In the genomic region with DNA sequence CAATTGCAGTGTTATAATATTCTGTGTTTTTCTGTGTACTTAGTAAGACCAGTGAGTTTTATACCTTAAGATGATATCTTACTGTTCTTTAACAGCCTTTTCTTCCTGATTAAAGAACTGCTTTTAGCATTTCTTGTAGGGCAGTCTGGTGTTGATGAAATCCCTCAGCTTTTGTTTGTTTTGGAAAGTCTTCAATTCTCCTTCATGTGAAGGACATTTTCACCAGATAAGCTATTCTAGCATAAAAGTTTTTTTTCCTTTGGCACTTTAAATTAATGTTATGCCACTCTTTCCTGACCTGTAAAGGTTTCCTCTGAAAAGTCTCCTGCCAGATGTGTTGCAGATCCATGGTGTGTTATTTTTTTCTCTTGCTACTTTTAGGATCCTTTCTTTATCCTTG, we compare ENCODE assay signal across 28 cellular contexts.
A peak's percentile ranks its signal among the peaks of the same experiment; 100 is the strongest.
DNase-seq lines count a peak whose midpoint lies in the region; ATAC-seq and TF ChIP-seq lines count a peak whose summit lies in the region.
"Had no signal": no experiment of that assay in that cellular context is flagged by ENCODE, and none has a peak within 500 bp of the region (broad histone marks: within the 10 kb centered on the region; RNA-seq: fewer than 3 reads in every experiment).

No MANE protein-coding gene starts in this region.

- DNase-seq in adipocyte (ENCODE audit: low read depth), result no peak
- no peak for DNase-seq in endodermal cell
- DNase-seq in left lung, result no peak
- DNase-seq in smooth muscle cell of the brain vasculature (ENCODE audit: low read depth, low spot score), result peak; percentile 13
- DNase-seq in left ventricle myocardium superior, result no peak
- no peak for DNase-seq in Peyer's patch
- DNase-seq: activated CD8-positive, alpha-beta memory T cell treated with anti-CD3 and anti-CD28 coated beads, Interleukin-2, amount 50 U/mL, for 4 hours; activated effector memory CD4-positive, alpha-beta T cell treated with Interleukin-2 at 50 U/mL for 16 hours; amniotic stem cell; CD8-positive, alpha-beta T cell; colonic mucosa; DMS53; HFFc6; kidney; NCI-H146; NCI-H2227 treated with DMSO at 0.1 percent for 48 hours; NCI-H82; PC-9; stimulated activated CD4-positive, alpha-beta T cell treated with anti-CD3 and anti-CD28 coated beads, Interleukin-12 subunit alpha, Interleukin-12 subunit beta, amount 100 ng/mL, for 4 hours had no signal

- H3K27me3 ChIP-seq in adipocyte (replicated peaks; ENCODE audit: control insufficient read depth, insufficient read depth, low read length) (no peaks in the 10 kb centered on the region), endodermal cell (ENCODE audit: control insufficient read depth, insufficient read depth, low read length, poor library complexity, severe bottlenecking) (no peaks in the 10 kb centered on the region), left lung (no peaks in the 10 kb centered on the region), Peyer's patch (no peaks in the 10 kb centered on the region)
- H3K27me3 ChIP-seq: colonic mucosa, gastroesophageal sphincter, SJSA1 had no signal

- peaks cover 40% of the 10 kb centered on the region for H3K9me3 Mint-ChIP-seq in endodermal cell

- ATAC-seq in left lung (peak; percentile 81), esophagus mucosa (no peak), left ventricle myocardium superior (no peak), HG02763 (IDR thresholded peaks at IDR 0.05; ENCODE audit: unreplicated experiment) (no peak)
- ATAC-seq: CD8-positive, alpha-beta T cell; gastroesophageal sphincter; GM12878 had no signal

- no peak overlapping the region for H3K27ac ChIP-seq in endodermal cell (ENCODE audit: low read depth, low read length)
- peak overlapping the region in 1 of 2 donors; percentile 34 for H3K27ac ChIP-seq in left lung
- H3K27ac ChIP-seq in Peyer's patch, result no peak overlapping the region
- H3K27ac ChIP-seq: colonic mucosa, gastroesophageal sphincter, HL-60, PC-9, SJSA1 had no signal

- H3K9ac ChIP-seq in adipocyte (ENCODE audit: low read length), result no peak overlapping the region
- no peak overlapping the region for H3K9ac ChIP-seq in endodermal cell (ENCODE audit: extremely low read depth, low read length, poor library complexity, severe bottlenecking)

- peaks cover 16% of the 10 kb centered on the region for H3K4me1 ChIP-seq in adipocyte (ENCODE audit: control insufficient read depth, insufficient read depth, low read length)
- H3K4me1 ChIP-seq in endodermal cell (ENCODE audit: control insufficient read depth, insufficient read depth, low read length), result no peaks in the 10 kb centered on the region
- H3K4me1 ChIP-seq in left lung, result no peaks in the 10 kb centered on the region
- no peaks in the 10 kb centered on the region for H3K4me1 ChIP-seq in Peyer's patch
- H3K4me1 ChIP-seq: colonic mucosa, gastroesophageal sphincter, SJSA1 had no signal

- no peaks in the 10 kb centered on the region for H3K27me3 Mint-ChIP-seq in endodermal cell (ENCODE audit: insufficient read depth)
- H3K27me3 Mint-ChIP-seq: IgD-negative memory B cell had no signal

- peaks cover 41% of the 10 kb centered on the region for H3K9me3 ChIP-seq in adipocyte (ENCODE audit: control insufficient read depth, low read length)
- peaks cover 55% of the 10 kb centered on the region for H3K9me3 ChIP-seq in endodermal cell (ENCODE audit: control insufficient read depth, low read length)
- H3K9me3 ChIP-seq in left lung, result peaks cover 0 to 53% of the 10 kb centered on the region in 2 donors
- H3K9me3 ChIP-seq in Peyer's patch, result peaks cover 0 to 5% (median 0%) of the 10 kb centered on the region in 4 donors
- H3K9me3 ChIP-seq: SJSA1 had no signal

- no peak overlapping the region for H3K4me3 Mint-ChIP-seq in endodermal cell
- H3K4me3 Mint-ChIP-seq: CD8-positive, alpha-beta T cell; HFFc6; IgD-negative memory B cell; neural crest cell; T-helper 1 cell treated with Interleukin-12 subunit alpha and Interleukin-12 subunit beta and Interleukin-4 antibody, amounts not matched to agents 30 μg/mL and 1 μg/mL, for 36 hours had no signal

- H3K4me3 ChIP-seq in adipocyte (ENCODE audit: low read length) (peak overlapping the region; percentile 55), endodermal cell (ENCODE audit: low read length) (peak overlapping the region; percentile 23), left lung (no peak overlapping the region), Peyer's patch (no peak overlapping the region)
- H3K4me3 ChIP-seq: colonic mucosa, gastroesophageal sphincter, GM12878, PC-9, SJSA1 had no signal

- H3K4me1 Mint-ChIP-seq in endodermal cell, result peaks cover 5% of the 10 kb centered on the region
- H3K4me1 Mint-ChIP-seq: IgD-negative memory B cell, neural crest cell had no signal

- intact Hi-C loops in left lung (cut with DNase I), result no loop called here
- intact Hi-C loops in left ventricle myocardium superior (cut with micrococcal nuclease), result no loop called here

- no peaks in the 10 kb centered on the region for H3K36me3 Mint-ChIP-seq in endodermal cell (ENCODE audit: low read depth)
- H3K36me3 Mint-ChIP-seq: CD8-positive, alpha-beta T cell; IgD-negative memory B cell had no signal

- TF ChIP-seq POLR2A in Peyer's patch (IDR thresholded peaks at IDR 0.05), result no peak

- TF ChIP-seq CTCF in endodermal cell (conservative IDR thresholded peaks at IDR 0.05) (no peak), left lung (IDR thresholded peaks at IDR 0.05) (no peak), Peyer's patch (IDR thresholded peaks at IDR 0.05) (no peak)

- H3K36me3 ChIP-seq in adipocyte (ENCODE audit: control insufficient read depth, insufficient read depth, low read length, severe bottlenecking), result no peaks in the 10 kb centered on the region
- H3K36me3 ChIP-seq in endodermal cell (ENCODE audit: control insufficient read depth, insufficient read depth, low read length), result no peaks in the 10 kb centered on the region
- no peaks in the 10 kb centered on the region for H3K36me3 ChIP-seq in left lung
- H3K36me3 ChIP-seq in Peyer's patch, result no peaks in the 10 kb centered on the region
- H3K36me3 ChIP-seq: colonic mucosa, gastroesophageal sphincter, SJSA1 had no signal

- no peak overlapping the region for H3K27ac Mint-ChIP-seq in endodermal cell
- H3K27ac Mint-ChIP-seq: CD8-positive, alpha-beta T cell; HFFc6; IgD-negative memory B cell; T-helper 1 cell treated with Interleukin-12 subunit alpha and Interleukin-12 subunit beta and Interleukin-4 antibody, amounts not matched to agents 30 μg/mL and 1 μg/mL, for 36 hours had no signal

Comparison
In these comparisons a context has a peak if more than half of its experiments do, and no peak if none do; other contexts are left out.
1. H3K4me3 ChIP-seq: peak in adipocyte (single experiment) and endodermal cell (single experiment); none in left lung (0 of 2) and Peyer's patch (0 of 4).